In the genomic region with DNA sequence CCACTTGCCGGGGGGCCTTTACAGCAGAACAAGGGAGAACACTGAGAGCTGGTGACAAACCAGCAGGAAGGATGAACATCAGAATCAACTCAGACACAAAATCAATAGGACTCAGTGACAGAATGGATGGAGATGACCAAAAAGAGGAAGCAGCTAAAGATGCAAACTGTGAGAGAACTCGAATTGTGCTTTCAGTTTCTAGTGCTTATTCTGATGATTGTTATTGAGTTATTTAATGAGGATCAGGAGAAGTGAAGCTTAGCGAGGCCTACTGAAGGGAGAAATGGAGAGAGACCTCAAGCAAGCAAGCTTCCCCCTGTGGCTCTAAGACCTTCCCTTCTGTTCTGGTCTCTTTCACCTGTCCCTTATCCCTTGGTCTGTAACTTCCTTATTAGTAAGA, we compare ENCODE assay signal across 15 cellular contexts. TPM values are rescaled to one million over a fixed set of nuclear protein-coding genes. Genes with fewer than 3 reads are reported as not detected.
DNase-seq lines count a peak whose midpoint lies in the region; ATAC-seq and TF ChIP-seq lines count a peak whose summit lies in the region.
"Had no signal": no experiment of that assay in that cellular context is flagged by ENCODE, and none has a peak within 500 bp of the region (broad histone marks: within the 10 kb centered on the region; RNA-seq: fewer than 3 reads in every experiment).

No MANE protein-coding gene starts in this region.

- H3K9me3 Mint-ChIP-seq in activated B cell treated with CpG ODN at 0.5 μM for 24 hours, result no peaks in the 10 kb centered on the region

- H3K4me3 Mint-ChIP-seq in activated B cell treated with CpG ODN at 0.5 μM for 24 hours, result peak overlapping the region; percentile 40
- H3K4me3 Mint-ChIP-seq: activated CD8-positive, alpha-beta memory T cell treated with anti-CD3 and anti-CD28 coated beads, Interleukin-2, amount 10 ng/mL, durations not matched to agents 7 days and 5 days; central memory CD8-positive, alpha-beta T cell; mesothelial cell of epicardium had no signal

- H4K20me1 ChIP-seq in hepatocyte (ENCODE audit: insufficient read depth, poor library complexity, severe bottlenecking), result no peaks in the 10 kb centered on the region

- H2AFZ ChIP-seq in hepatocyte, result no peak overlapping the region

- peak overlapping the region; percentile 89 for H3K27ac Mint-ChIP-seq in activated B cell treated with CpG ODN at 0.5 μM for 24 hours
- H3K27ac Mint-ChIP-seq: activated CD8-positive, alpha-beta memory T cell treated with anti-CD3 and anti-CD28 coated beads, Interleukin-2, amount 10 ng/mL, durations not matched to agents 7 days and 5 days; mesothelial cell of epicardium had no signal

- H3K27me3 Mint-ChIP-seq in activated B cell treated with CpG ODN at 0.5 μM for 24 hours, result no peaks in the 10 kb centered on the region

- H3K9me3 ChIP-seq in gastroesophageal sphincter (no peaks in the 10 kb centered on the region), hepatocyte (ENCODE audit: low read depth) (no peaks in the 10 kb centered on the region)
- H3K9me3 ChIP-seq: SJSA1 had no signal

- no peaks in the 10 kb centered on the region for H3K36me3 Mint-ChIP-seq in activated B cell treated with CpG ODN at 0.5 μM for 24 hours (ENCODE audit: low read depth)
- H3K36me3 Mint-ChIP-seq: mesothelial cell of epicardium had no signal

- no peak overlapping the region for H3K4me2 ChIP-seq in hepatocyte

- TF ChIP-seq POLR2A in gastroesophageal sphincter (IDR thresholded peaks at IDR 0.05), result no peak

- TF ChIP-seq EP300 in gastroesophageal sphincter (IDR thresholded peaks at IDR 0.05), result no peak

- ATAC-seq in GM18498 (IDR thresholded peaks at IDR 0.05; ENCODE audit: unreplicated experiment), result peak; percentile 90
- ATAC-seq in GM21515 (IDR thresholded peaks at IDR 0.05; ENCODE audit: unreplicated experiment), result peak; percentile 73
- ATAC-seq in HG03432 (IDR thresholded peaks at IDR 0.05; ENCODE audit: unreplicated experiment), result peak; percentile 70
- ATAC-seq in activated B cell treated with CpG ODN at 0.5 μM for 24 hours (ENCODE audit: low read depth), result peak; percentile 83
- ATAC-seq in gastroesophageal sphincter, result no peak
- ATAC-seq: activated CD8-positive, alpha-beta memory T cell treated with anti-CD3 and anti-CD28 coated beads, Interleukin-2, amount 10 ng/mL, durations not matched to agents 7 days and 5 days; HCT116 had no signal

- 79% methylated on average over 3 of the region's 3 CpGs for WGBS in gastroesophageal sphincter (ENCODE audit: low coverage in 1 of 2), 2 donors
- WGBS in hepatocyte (ENCODE audit: low lambda C conversion rate, missing lambda C conversion rate), result 90% methylated on average over 3 of the region's 3 CpGs

- no peaks in the 10 kb centered on the region for H3K9me2 ChIP-seq in hepatocyte (replicated peaks; ENCODE audit: insufficient read depth)

- DNase-seq in activated B cell treated with CpG ODN at 0.5 μM for 24 hours (no peak), kidney glomerular epithelial cell (lab: John Stamatoyannopoulos, UW) (no peak), hepatocyte (ENCODE audit: low spot score) (no peak)
- no peak for DNase-seq in stimulated activated CD4-positive, alpha-beta T cell treated with anti-CD3 and anti-CD28 coated beads, Interleukin-15, amount 100 ng/mL, for 24 hours
- DNase-seq: activated CD8-positive, alpha-beta memory T cell treated with anti-CD3 and anti-CD28 coated beads, Interleukin-2, amount 10 ng/mL, durations not matched to agents 7 days and 5 days; NCI-H187 had no signal

- CTCF ChIA-PET in activated B cell treated with CpG ODN at 0.5 μM for 24 hours (lab: Charles Lee), result interaction anchor here (1.3 to 6.9 kb wide), 7 partner anchors 13 to 809 kb away, joined by 4 to 56 read pairs (median 5); a partner anchor contains a TSS

- intact Hi-C loops in activated B cell treated with CpG ODN at 0.5 μM for 24 hours (cut with micrococcal nuclease), result loop anchor here (1.0 to 2.0 kb wide), 4 partner anchors 19 to 175 kb away; a partner anchor contains a TSS

- TF ChIP-seq CTCF in activated B cell treated with CpG ODN at 0.5 μM for 24 hours (IDR thresholded peaks at IDR 0.05) (no peak), gastroesophageal sphincter (IDR thresholded peaks at IDR 0.05) (no peak), hepatocyte (IDR thresholded peaks at IDR 0.05; ENCODE audit: poor library complexity) (no peak)

- no peaks in the 10 kb centered on the region for H3K79me2 ChIP-seq in hepatocyte

- POLR2A ChIA-PET in activated B cell treated with CpG ODN at 0.5 μM for 24 hours (lab: Charles Lee), result interaction anchor here (0.6 to 3.0 kb wide), 8 partner anchors 13 to 411 kb away, joined by 3 to 37 read pairs (median 6); a partner anchor contains a TSS

- H3K36me3 ChIP-seq in gastroesophageal sphincter (no peaks in the 10 kb centered on the region), hepatocyte (replicated peaks; ENCODE audit: insufficient read depth, low read depth) (no peaks in the 10 kb centered on the region)
- H3K36me3 ChIP-seq: SJSA1 had no signal

- peaks cover 0 to 14% (median 0%) of the 10 kb centered on the region in 3 donors for H3K4me1 ChIP-seq in gastroesophageal sphincter
- no peaks in the 10 kb centered on the region for H3K4me1 ChIP-seq in hepatocyte (ENCODE audit: insufficient read depth)

- H3K27ac ChIP-seq in gastroesophageal sphincter, result no peak overlapping the region
- no peak overlapping the region for H3K27ac ChIP-seq in hepatocyte
- H3K27ac ChIP-seq: SJSA1 had no signal

- H3K4me3 ChIP-seq in gastroesophageal sphincter, result no peak overlapping the region
- H3K4me3 ChIP-seq in hepatocyte, result no peak overlapping the region
- H3K4me3 ChIP-seq: SJSA1 had no signal

- H3K27me3 ChIP-seq in gastroesophageal sphincter, result no peaks in the 10 kb centered on the region
- H3K27me3 ChIP-seq in hepatocyte, result no peaks in the 10 kb centered on the region
- H3K27me3 ChIP-seq: SJSA1 had no signal

- peaks cover 38% of the 10 kb centered on the region for H3K4me1 Mint-ChIP-seq in activated B cell treated with CpG ODN at 0.5 μM for 24 hours
- H3K4me1 Mint-ChIP-seq: central memory CD8-positive, alpha-beta T cell; mesothelial cell of epicardium had no signal

RNA-seq across cellular contexts. Expression of a gene that starts 30.3 kb away (rescaled TPM):
- total RNA-seq in activated B cell treated with CpG ODN at 0.5 μM for 24 hours, result not detected in 2 replicates
- total RNA-seq in gastroesophageal sphincter, result under 1 TPM in 1 of 4 donors, not detected in 3; 0.45 TPM
- total RNA-seq in hepatocyte, result 28.7 and 29.8 TPM in 2 replicates
- 43.1 and 50.3 TPM in 2 replicates for polyA plus RNA-seq in hepatocyte
- total RNA-seq: activated CD8-positive, alpha-beta memory T cell treated with anti-CD3 and anti-CD28 coated beads, Interleukin-2, amount 10 ng/mL, durations not matched to agents 7 days and 5 days; SJSA1; subcutaneous adipose tissue had no signal

RNA-seq across cellular contexts. Expression of a gene that starts 45.9 kb away (rescaled TPM):
- total RNA-seq in activated B cell treated with CpG ODN at 0.5 μM for 24 hours (not detected in 2 replicates), gastroesophageal sphincter (under 1 TPM in 1 of 4 donors, not detected in 3; 0.27 TPM), hepatocyte (32.3 and 43.9 TPM in 2 replicates)
- 30.5 and 47.4 TPM in 2 replicates for polyA plus RNA-seq in hepatocyte
- total RNA-seq: activated CD8-positive, alpha-beta memory T cell treated with anti-CD3 and anti-CD28 coated beads, Interleukin-2, amount 10 ng/mL, durations not matched to agents 7 days and 5 days; SJSA1 had no signal

Comparison
In these comparisons a context has a peak if more than half of its experiments do, and no peak if none do; other contexts are left out.
1. RNA of a gene that starts 30.3 kb away (total RNA-seq): 28.7 to 29.8 TPM in hepatocyte; not detected in activated B cell treated with CpG ODN at 0.5 μM for 24 hours and 0.45 TPM in gastroesophageal sphincter; every median in the first group is over 10 times any median in the second.
2. RNA of a gene that starts 45.9 kb away (total RNA-seq): 32.3 to 43.9 TPM in hepatocyte; not detected in activated B cell treated with CpG ODN at 0.5 μM for 24 hours and 0.27 TPM in gastroesophageal sphincter; every median in the first group is over 10 times any median in the second.